ENCODE assay signal across 9 cellular contexts in genomic region chr3:122005033-122005565, GRCh38. TPM values are rescaled to one million over a fixed set of nuclear protein-coding genes. Genes with fewer than 3 reads are reported as not detected.
A peak's percentile ranks its signal among the peaks of the same experiment; 100 is the strongest.
DNase-seq lines count a peak whose midpoint lies in the region; ATAC-seq and TF ChIP-seq lines count a peak whose summit lies in the region.
"Had no signal": no experiment of that assay in that cellular context is flagged by ENCODE, and none has a peak within 500 bp of the region (broad histone marks: within the 10 kb centered on the region; RNA-seq: fewer than 3 reads in every experiment).

No MANE protein-coding gene starts in this region.

- in situ Hi-C loops in brain microvascular endothelial cell (cut with HindIII; ENCODE audit: low pct_ligation_motif_present, low sequenced_read_pairs), result no loop called here

- no peaks in the 10 kb centered on the region for H3K27me3 ChIP-seq in brain microvascular endothelial cell (replicated peaks)

- no peak overlapping the region for H3K27ac ChIP-seq in brain microvascular endothelial cell

- no peaks in the 10 kb centered on the region for H3K36me3 ChIP-seq in brain microvascular endothelial cell (replicated peaks)

- TF ChIP-seq CTCF in brain microvascular endothelial cell (IDR thresholded peaks at IDR 0.05; ENCODE audit: low read depth, low read length, missing control alignments), result no peak

- DNase-seq in kidney tubule cell (ENCODE audit: low spot score), result peak; percentile 68
- DNase-seq in HT-29 (ENCODE audit: low spot score), result no peak
- DNase-seq in brain microvascular endothelial cell, result no peak
- DNase-seq: erythroblast, NCI-H1436 had no signal

- no peak overlapping the region for H3K4me3 ChIP-seq in brain microvascular endothelial cell (ENCODE audit: low read depth, low read length)

- ATAC-seq in GM18498 (IDR thresholded peaks at IDR 0.05; ENCODE audit: unreplicated experiment) (peak; percentile 58), GM21360 (IDR thresholded peaks at IDR 0.05; ENCODE audit: unreplicated experiment) (peak; percentile 37), HG03442 (IDR thresholded peaks at IDR 0.05; ENCODE audit: unreplicated experiment) (peak; percentile 50), HG03460 (IDR thresholded peaks at IDR 0.05; ENCODE audit: unreplicated experiment) (no peak)

RNA-seq across cellular contexts. Expression of gene ILDR1, which starts 16.9 kb away (rescaled TPM):
- 7.2 and 7.4 TPM in 2 replicates for total RNA-seq in HT-29 (2014; rRNA removed; shearing (Covaris generic))

RNA-seq across cellular contexts. Expression of gene CD86, which starts 50.1 kb away (rescaled TPM):
- not detected in 2 replicates for total RNA-seq in HT-29 (2014; rRNA removed; shearing (Covaris generic))
